1 cellular context compared by ENCODE assay signal in the genomic region with DNA sequence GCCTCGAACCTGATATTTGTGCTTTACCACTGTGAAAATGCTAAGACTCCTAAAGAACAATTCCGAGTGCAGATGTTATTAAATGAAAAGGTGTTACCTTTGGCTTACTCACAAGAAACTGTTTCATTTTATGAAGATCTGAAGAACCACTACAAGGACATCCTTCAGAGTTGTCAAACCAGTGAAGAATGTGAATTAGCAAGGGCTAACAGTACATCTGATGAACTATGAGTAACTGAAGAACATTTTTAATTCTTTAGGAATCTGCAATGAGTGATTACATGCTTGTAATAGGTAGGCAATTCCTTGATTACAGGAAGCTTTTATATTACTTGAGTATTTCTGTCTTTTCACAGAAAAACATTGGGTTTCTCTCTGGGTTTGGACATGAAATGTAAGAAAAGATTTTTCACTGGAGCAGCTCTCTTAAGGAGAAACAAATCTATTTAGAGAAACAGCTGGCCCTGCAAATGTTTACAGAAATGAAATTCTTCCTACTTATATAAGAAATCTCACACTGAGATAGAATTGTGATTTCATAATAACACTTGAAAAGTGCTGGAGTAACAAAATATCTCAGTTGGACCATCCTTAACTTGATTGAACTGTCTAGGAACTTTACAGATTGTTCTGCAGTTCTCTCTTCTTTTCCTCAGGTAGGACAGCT.
TF ChIP-seq lines count a peak whose summit lies in the region.

No MANE protein-coding gene starts in this region.

TF ChIP-seq in GM23338, 12 proteins besides CTCF, POLR2A, EP300 and RAD21:
- TF ChIP-seq EZH2 (IDR thresholded peaks at IDR 0.05; ENCODE audit: low read depth, unreplicated experiment) (no peak), CREB1 (CRISPR knock-in tag; IDR thresholded peaks at IDR 0.05; ENCODE audit: low read depth) (no peak), ETS1 (IDR thresholded peaks at IDR 0.05) (no peak), JUNB (IDR thresholded peaks at IDR 0.05; ENCODE audit: unreplicated experiment) (no peak), STAT1 (IDR thresholded peaks at IDR 0.05; ENCODE audit: unreplicated experiment) (no peak), ZNF331 (CRISPR knock-in tag; IDR thresholded peaks at IDR 0.05; ENCODE audit: low read depth) (no peak), REST (IDR thresholded peaks at IDR 0.05; ENCODE audit: unreplicated experiment) (no peak), NANOG (IDR thresholded peaks at IDR 0.05; ENCODE audit: borderline replicate concordance) (no peak), ZNF114 (CRISPR knock-in tag; IDR thresholded peaks at IDR 0.05) (no peak), POLR2AphosphoS5 (IDR thresholded peaks at IDR 0.05; ENCODE audit: low read depth) (no peak), ZNF462 (CRISPR knock-in tag; IDR thresholded peaks at IDR 0.05) (no peak), EZH2phosphoT487 (IDR thresholded peaks at IDR 0.05; ENCODE audit: unreplicated experiment) (no peak)
